Comparison of ENCODE assay signal across 1 cellular context in genomic region chr15:42549782-42550392, GRCh38.
TF ChIP-seq lines count a peak whose summit lies in the region.

No MANE protein-coding gene starts in this region.

TF ChIP-seq in K562, 482 proteins besides CTCF, POLR2A, EP300 and RAD21 (continues in another document):
- TF ChIP-seq ZNF384 (IDR thresholded peaks at IDR 0.05; ENCODE audit: low read depth, low read length) (0 out of 2 replicates have a peak, but pooled peaks have one; percentile 28), CEBPZ (IDR thresholded peaks at IDR 0.05; ENCODE audit: borderline replicate concordance, low read depth, low read length) (no peak), TRIM28 (IDR thresholded peaks at IDR 0.05) (no peak; the same call in 1 of the 2 replicates), TCF3 (CRISPR knock-in tag; IDR thresholded peaks at IDR 0.05) (no peak), MCM5 (IDR thresholded peaks at IDR 0.05; ENCODE audit: low read depth) (no peak), RCOR1 (IDR thresholded peaks at IDR 0.05; ENCODE audit: borderline replicate concordance in 1 of 2, low read depth in 2 of 2, low read length in 2 of 2) (no peak), FOXO4 (CRISPR knock-in tag; IDR thresholded peaks at IDR 0.05) (no peak), LARP7 (IDR thresholded peaks at IDR 0.05) (peak; percentile 53; the same call in 1 of the 2 replicates), ZBTB11 (CRISPR knock-in tag; IDR thresholded peaks at IDR 0.05) (no peak), HMG20A (CRISPR knock-in tag; conservative IDR thresholded peaks at IDR 0.05) (no peak), HNRNPUL1 (IDR thresholded peaks at IDR 0.05; ENCODE audit: low read length) (no peak), SMARCE1 (IDR thresholded peaks at IDR 0.05) (peak; percentile 46; the same call in 1 of the 2 replicates), RBFOX2 (IDR thresholded peaks at IDR 0.05; ENCODE audit: low read depth, low read length) (peak; percentile 38; the same call in 1 of the 2 replicates), E4F1 (CRISPR knock-in tag; IDR thresholded peaks at IDR 0.05; ENCODE audit: borderline replicate concordance) (no peak), NELFE (IDR thresholded peaks at IDR 0.05; ENCODE audit: insufficient read depth, insufficient read length) (no peak), FOXM1 (IDR thresholded peaks at IDR 0.05; ENCODE audit: low read depth) (no peak), FOXM1 (CRISPR knock-in tag; IDR thresholded peaks at IDR 0.05; ENCODE audit: low read depth) (no peak), CEBPG (CRISPR knock-in tag; IDR thresholded peaks at IDR 0.05) (no peak), CEBPG (tag; conservative IDR thresholded peaks at IDR 0.05 in 1 of 2, IDR thresholded peaks at IDR 0.05 in 1 of 2) (no peak), ZNF695 (CRISPR knock-in tag; IDR thresholded peaks at IDR 0.05) (no peak), ZNF512 (tag; IDR thresholded peaks at IDR 0.05) (peak; percentile 57), CBFA2T3 (IDR thresholded peaks at IDR 0.05) (peak; percentile 20; the same call in 1 of the 2 replicates), ZFP30 (CRISPR knock-in tag; IDR thresholded peaks at IDR 0.05; ENCODE audit: borderline replicate concordance) (no peak), MED1 (CRISPR knock-in tag; IDR thresholded peaks at IDR 0.05; ENCODE audit: borderline replicate concordance) (no peak), ZBTB40 (IDR thresholded peaks at IDR 0.05) (peak; percentile 41; the same call in 1 of the 2 replicates), ZBTB40 (CRISPR knock-in tag; IDR thresholded peaks at IDR 0.05) (no peak), HLTF (IDR thresholded peaks at IDR 0.05) (peak; percentile 27; the same call in 1 of the 2 replicates), GTF2A2 (tag; IDR thresholded peaks at IDR 0.05) (no peak), ZBTB26 (CRISPR knock-in tag; IDR thresholded peaks at IDR 0.05) (no peak), SMARCA4 (IDR thresholded peaks at IDR 0.05) (0 out of 2 replicates have a peak, but pooled peaks have one; percentile 29), CEBPB (tag; IDR thresholded peaks at IDR 0.05) (0 out of 2 replicates have a peak, but pooled peaks have one; percentile 15), NUFIP1 (IDR thresholded peaks at IDR 0.05; ENCODE audit: partially characterized antibody) (no peak), ZFP1 (CRISPR knock-in tag; IDR thresholded peaks at IDR 0.05) (no peak), FIP1L1 (IDR thresholded peaks at IDR 0.05; ENCODE audit: low read depth, low read length, poor library complexity, severe bottlenecking) (no peak)
